24 cellular contexts compared by ENCODE assay signal in genomic region chr11:1172729-1173117, GRCh38. TPM values are rescaled to one million over a fixed set of nuclear protein-coding genes. Genes with fewer than 3 reads are reported as not detected.
DNase-seq lines count a peak whose midpoint lies in the region; ATAC-seq, FAIRE-seq and TF ChIP-seq lines count a peak whose summit lies in the region.
"Had no signal": no experiment of that assay in that cellular context is flagged by ENCODE, and none has a peak within 500 bp of the region (broad histone marks: within the 10 kb centered on the region; RNA-seq: fewer than 3 reads in every experiment).

No MANE protein-coding gene starts in this region.

- DNase-seq in Right ventricle myocardium superior (peak; percentile 6), left cardiac atrium (no peak), kidney (peak; percentile 8), NOMO-1 (lab: John Stamatoyannopoulos, UW; ENCODE audit: unreplicated experiment in 2 of 2) (no peak), SKM-1 treated with dmso at 0.1 percent for 144 hours (lab: John Stamatoyannopoulos, UW; ENCODE audit: unreplicated experiment) (no peak)
- DNase-seq: 8988T; ACHN; BE2C; C1 segment of cervical spinal cord; Caco-2; Calu3; CD4-positive, alpha-beta T cell; CD8-positive, alpha-beta T cell; DMS79 treated with DMSO at 0.1 percent for 48 hours; GF-D8 had no signal

- H3K27ac ChIP-seq in HEK293 (ENCODE audit: extremely low read depth, low read depth, low read length) (no peak overlapping the region), kidney (ENCODE audit: low read depth in 2 of 2, low read length in 2 of 2) (no peak overlapping the region)
- H3K27ac ChIP-seq: BLaER1 had no signal

- ATAC-seq in Right ventricle myocardium superior (ENCODE audit: poor library complexity) (no peak), left cardiac atrium (no peak)
- ATAC-seq: CD8-positive, alpha-beta T cell had no signal

- H3K4me1 ChIP-seq in HEK293 (ENCODE audit: control insufficient read depth, insufficient read depth, low read length) (no peaks in the 10 kb centered on the region), kidney (ENCODE audit: control insufficient read depth in 1 of 2, insufficient read depth in 1 of 2, low read depth in 1 of 2, low read length in 2 of 2) (no peaks in the 10 kb centered on the region)
- H3K4me1 ChIP-seq: BE2C, BLaER1, Caco-2 had no signal

- H3K9me3 ChIP-seq in HEK293 (ENCODE audit: control insufficient read depth, insufficient read depth, low read depth, low read length) (no peaks in the 10 kb centered on the region), kidney (ENCODE audit: control insufficient read depth in 1 of 2, low read length in 2 of 2) (no peaks in the 10 kb centered on the region)
- H3K9me3 ChIP-seq: BE2C, Caco-2 had no signal

- FAIRE-seq in kidney (lab: Jason Lieb, UNC) = no peak
- FAIRE-seq: A204.1, D721Med, G401.6, GM12891, GM19239 had no signal

- CTCF ChIA-PET in HEK293 (lab: Yijun Ruan, JAX) = no interaction called here

- intact Hi-C loops in Right ventricle myocardium superior (cut with DNase I) = no loop called here
- intact Hi-C loops in left cardiac atrium (cut with DNase I) = no loop called here
- intact Hi-C loops in kidney (cut with DNase I) = no loop called here

- H3K4me3 ChIP-seq in HEK293 (ENCODE audit: low read depth, low read length) (no peak overlapping the region), kidney (ENCODE audit: low read length in 2 of 2) (no peak overlapping the region)
- H3K4me3 ChIP-seq: BLaER1 had no signal

- H3K9ac ChIP-seq in kidney (ENCODE audit: low read length in 2 of 2) = no peak overlapping the region
- H3K9ac ChIP-seq: BLaER1 had no signal

- H3K36me3 ChIP-seq in HEK293 (ENCODE audit: control insufficient read depth in 2 of 2, insufficient read depth in 1 of 2, low read length in 2 of 2) = no peaks in the 10 kb centered on the region
- H3K36me3 ChIP-seq in kidney (ENCODE audit: control insufficient read depth in 1 of 2, insufficient read depth in 2 of 2, low read length in 2 of 2) = no peaks in the 10 kb centered on the region
- H3K36me3 ChIP-seq: BE2C, BLaER1 had no signal

- POLR2A ChIA-PET in HEK293 (lab: Yijun Ruan, JAX) = no interaction called here

- TF ChIP-seq CTCF in HEK293 (tag by site-specific recombination; IDR thresholded peaks at IDR 0.05) (no peak), kidney (IDR thresholded peaks at IDR 0.05; ENCODE audit: borderline replicate concordance, extremely low read depth, insufficient read depth) (no peak)

TF ChIP-seq in HEK293, 187 proteins besides CTCF, POLR2A, EP300 and RAD21 (continues in another document):
- TF ChIP-seq ZNF148 (tag by site-specific recombination; IDR thresholded peaks at IDR 0.05; ENCODE audit: borderline replicate concordance) (no peak), ZNF155 (tag by site-specific recombination; IDR thresholded peaks at IDR 0.05) (no peak), ZNF610 (tag by site-specific recombination; IDR thresholded peaks at IDR 0.05; ENCODE audit: borderline replicate concordance) (no peak), ZNF398 (tag by site-specific recombination; IDR thresholded peaks at IDR 0.05) (no peak), PRDM1 (tag by site-specific recombination; IDR thresholded peaks at IDR 0.05) (peak; percentile 48), SP7 (tag by site-specific recombination; IDR thresholded peaks at IDR 0.05) (no peak), ZNF555 (tag by site-specific recombination; conservative IDR thresholded peaks at IDR 0.05) (no peak), ZNF600 (tag by site-specific recombination; IDR thresholded peaks at IDR 0.05) (no peak), ZNF654 (tag by site-specific recombination; IDR thresholded peaks at IDR 0.05; ENCODE audit: low read depth) (no peak), ZNF311 (tag by site-specific recombination; IDR thresholded peaks at IDR 0.05; ENCODE audit: borderline replicate concordance) (no peak), ZNF280D (tag by site-specific recombination; IDR thresholded peaks at IDR 0.05) (no peak), GLI4 (tag by site-specific recombination; IDR thresholded peaks at IDR 0.05) (no peak), ZSCAN5A (tag by site-specific recombination; IDR thresholded peaks at IDR 0.05) (no peak), ZBTB6 (tag by site-specific recombination; IDR thresholded peaks at IDR 0.05) (no peak), ZNF274 (IDR thresholded peaks at IDR 0.05; ENCODE audit: low read length) (no peak), ZNF274 (tag by site-specific recombination; IDR thresholded peaks at IDR 0.05; ENCODE audit: borderline replicate concordance) (no peak)

RNA-seq across cellular contexts. Expression of gene MUC5AC, which starts 15.0 kb away (rescaled TPM):
- total RNA-seq in Right ventricle myocardium superior = not detected
- total RNA-seq in left cardiac atrium = not detected
- 0.03 TPM for total RNA-seq in kidney
- not detected for polyA plus RNA-seq in kidney (ENCODE audit: insufficient read depth, low read depth, low replicate concordance)
- total RNA-seq: A673; CD4-positive, alpha-beta T cell; CD8-positive, alpha-beta T cell had no signal

RNA-seq across cellular contexts. Expression of gene MUC5B, which starts 50.1 kb away (rescaled TPM):
- total RNA-seq in Right ventricle myocardium superior = not detected
- total RNA-seq in left cardiac atrium = not detected
- total RNA-seq in kidney = 0.38 TPM
- polyA plus RNA-seq in kidney (ENCODE audit: insufficient read depth, low read depth, low replicate concordance) = not detected
- total RNA-seq: A673; Caco-2; CD4-positive, alpha-beta T cell; CD8-positive, alpha-beta T cell had no signal
- polyA plus RNA-seq: AG04450 had no signal

Comparison
In these comparisons a context has a peak if more than half of its experiments do, and no peak if none do; other contexts are left out.
1. DNase-seq: peak in Right ventricle myocardium superior (single experiment) and kidney (single experiment); none in left cardiac atrium (single experiment), NOMO-1 (0 of 2) and SKM-1 treated with dmso at 0.1 percent for 144 hours (single experiment).